9 cellular contexts compared by ENCODE assay signal in genomic region chr10:88386204-88386877, GRCh38.
A peak's percentile ranks its signal among the peaks of the same experiment; 100 is the strongest.
DNase-seq lines count a peak whose midpoint lies in the region; ATAC-seq lines count a peak whose summit lies in the region.
"Had no signal": no experiment of that assay in that cellular context is flagged by ENCODE, and none has a peak within 500 bp of the region (broad histone marks: within the 10 kb centered on the region; RNA-seq: fewer than 3 reads in every experiment).

No MANE protein-coding gene starts in this region.

- ATAC-seq in activated T-cell treated with anti-CD3 and anti-CD28 coated beads, Interleukin-2, amount 50 U/mL, for 4 hours, result no peak
- peak; percentile 42 for ATAC-seq in HG03097 (IDR thresholded peaks at IDR 0.05; ENCODE audit: low FRiP score, unreplicated experiment)

- peak overlapping the region; percentile 6 for H3K4me3 Mint-ChIP-seq in activated T-cell treated with anti-CD3 and anti-CD28 coated beads, Interleukin-2, amount 50 U/mL, for 4 hours
- peak overlapping the region; percentile 43 for H3K4me3 Mint-ChIP-seq in activated T-helper 2 cell treated with anti-CD3 and anti-CD28 coated beads, Interferon-gamma antibody, Interleukin-2, Interleukin-4, amounts not matched to agents 10 μg/mL and 5 μg/mL and 100 μg/mL, durations not matched to agents 14 hours and 24 hours and 36 hours (ENCODE audit: low read depth)
- H3K4me3 Mint-ChIP-seq in activated T-helper 1 cell treated with anti-CD3 and anti-CD28 coated beads, Interleukin-12 subunit alpha, Interleukin-12 subunit beta, Interleukin-2, Interleukin-4 antibody, amounts not matched to agents 30 ng/mL and 10 ng/mL and 1 ng/mL, durations not matched to agents 14 hours and 24 hours and 36 hours, result no peak overlapping the region
- H3K4me3 Mint-ChIP-seq: activated naive CD8-positive, alpha-beta T cell had no signal

- peaks cover 4% of the 10 kb centered on the region for H3K9me3 Mint-ChIP-seq in activated T-cell treated with anti-CD3 and anti-CD28 coated beads, Interleukin-2, amount 50 U/mL, for 4 hours
- H3K9me3 Mint-ChIP-seq in activated T-helper 2 cell treated with anti-CD3 and anti-CD28 coated beads, Interferon-gamma antibody, Interleukin-2, Interleukin-4, amounts not matched to agents 10 μg/mL and 5 μg/mL and 100 μg/mL, durations not matched to agents 14 hours and 24 hours and 36 hours, result peaks cover 13% of the 10 kb centered on the region
- peaks cover 14% of the 10 kb centered on the region for H3K9me3 Mint-ChIP-seq in activated T-helper 1 cell treated with anti-CD3 and anti-CD28 coated beads, Interleukin-12 subunit alpha, Interleukin-12 subunit beta, Interleukin-2, Interleukin-4 antibody, amounts not matched to agents 30 ng/mL and 10 ng/mL and 1 ng/mL, durations not matched to agents 14 hours and 24 hours and 36 hours

- H3K27me3 ChIP-seq in layer of hippocampus (ENCODE audit: control insufficient read depth, insufficient read depth, low read length), result no peaks in the 10 kb centered on the region

- H3K27ac Mint-ChIP-seq in activated T-helper 2 cell treated with anti-CD3 and anti-CD28 coated beads, Interferon-gamma antibody, Interleukin-2, Interleukin-4, amounts not matched to agents 10 μg/mL and 5 μg/mL and 100 μg/mL, durations not matched to agents 14 hours and 24 hours and 36 hours, result no peak overlapping the region
- no peak overlapping the region for H3K27ac Mint-ChIP-seq in activated T-helper 1 cell treated with anti-CD3 and anti-CD28 coated beads, Interleukin-12 subunit alpha, Interleukin-12 subunit beta, Interleukin-2, Interleukin-4 antibody, amounts not matched to agents 30 ng/mL and 10 ng/mL and 1 ng/mL, durations not matched to agents 14 hours and 24 hours and 36 hours
- H3K27ac Mint-ChIP-seq: activated naive CD8-positive, alpha-beta T cell had no signal

- peak overlapping the region; percentile 21 for H3K27ac ChIP-seq in layer of hippocampus (ENCODE audit: low read depth, low read length)

- intact Hi-C loops in activated T-helper 2 cell treated with anti-CD3 and anti-CD28 coated beads, Interferon-gamma antibody, Interleukin-2, Interleukin-4, amounts not matched to agents 10 μg/mL and 5 μg/mL and 100 μg/mL, durations not matched to agents 14 hours and 24 hours and 36 hours (cut with micrococcal nuclease), result no loop called here
- intact Hi-C loops in activated T-helper 1 cell treated with anti-CD3 and anti-CD28 coated beads, Interleukin-12 subunit alpha, Interleukin-12 subunit beta, Interleukin-2, Interleukin-4 antibody, amounts not matched to agents 30 ng/mL and 10 ng/mL and 1 ng/mL, durations not matched to agents 14 hours and 24 hours and 36 hours (cut with micrococcal nuclease), result loop anchor here (1.0 to 5.0 kb wide), 2 partner anchors 115 to 354 kb away; no protein-coding TSS in a partner anchor

- peaks cover 9% of the 10 kb centered on the region for H3K4me1 Mint-ChIP-seq in activated T-cell treated with anti-CD3 and anti-CD28 coated beads, Interleukin-2, amount 50 U/mL, for 4 hours (ENCODE audit: low read depth)
- H3K4me1 Mint-ChIP-seq in activated T-helper 2 cell treated with anti-CD3 and anti-CD28 coated beads, Interferon-gamma antibody, Interleukin-2, Interleukin-4, amounts not matched to agents 10 μg/mL and 5 μg/mL and 100 μg/mL, durations not matched to agents 14 hours and 24 hours and 36 hours (ENCODE audit: low read depth), result peaks cover 24% of the 10 kb centered on the region
- H3K4me1 Mint-ChIP-seq in activated T-helper 1 cell treated with anti-CD3 and anti-CD28 coated beads, Interleukin-12 subunit alpha, Interleukin-12 subunit beta, Interleukin-2, Interleukin-4 antibody, amounts not matched to agents 30 ng/mL and 10 ng/mL and 1 ng/mL, durations not matched to agents 14 hours and 24 hours and 36 hours (ENCODE audit: low read depth), result peaks cover 10% of the 10 kb centered on the region

- H3K36me3 Mint-ChIP-seq in activated T-cell treated with anti-CD3 and anti-CD28 coated beads, Interleukin-2, amount 50 U/mL, for 4 hours (ENCODE audit: insufficient read depth), result peaks cover 1% of the 10 kb centered on the region
- H3K36me3 Mint-ChIP-seq in activated T-helper 2 cell treated with anti-CD3 and anti-CD28 coated beads, Interferon-gamma antibody, Interleukin-2, Interleukin-4, amounts not matched to agents 10 μg/mL and 5 μg/mL and 100 μg/mL, durations not matched to agents 14 hours and 24 hours and 36 hours (ENCODE audit: low read depth), result peaks cover 16% of the 10 kb centered on the region
- H3K36me3 Mint-ChIP-seq in activated T-helper 1 cell treated with anti-CD3 and anti-CD28 coated beads, Interleukin-12 subunit alpha, Interleukin-12 subunit beta, Interleukin-2, Interleukin-4 antibody, amounts not matched to agents 30 ng/mL and 10 ng/mL and 1 ng/mL, durations not matched to agents 14 hours and 24 hours and 36 hours (ENCODE audit: low read depth), result peaks cover 7% of the 10 kb centered on the region

- DNase-seq in activated T-cell treated with anti-CD3 and anti-CD28 coated beads, Interleukin-2, amount 50 U/mL, for 4 hours, result no peak
- DNase-seq in activated T-cell treated with anti-CD3 and anti-CD28 coated beads, Interleukin-2, amount 50 U/mL, for 1 hour, result no peak
- DNase-seq in activated T-helper 2 cell treated with anti-CD3 and anti-CD28 coated beads, Interferon-gamma antibody, Interleukin-2, Interleukin-4, amounts not matched to agents 10 μg/mL and 5 μg/mL and 100 μg/mL, durations not matched to agents 14 hours and 24 hours and 36 hours (ENCODE audit: low spot score), result no peak
- DNase-seq in putamen (ENCODE audit: low spot score) (no peak), iPS-NIHi11 (ENCODE audit: low spot score) (no peak)
- DNase-seq in activated T-helper 1 cell treated with anti-CD3 and anti-CD28 coated beads, Interleukin-12 subunit alpha, Interleukin-12 subunit beta, Interleukin-2, Interleukin-4 antibody, amounts not matched to agents 30 ng/mL and 10 ng/mL and 1 ng/mL, durations not matched to agents 14 hours and 24 hours and 36 hours (ENCODE audit: low spot score), result no peak

- H3K27me3 Mint-ChIP-seq in activated T-cell treated with anti-CD3 and anti-CD28 coated beads, Interleukin-2, amount 50 U/mL, for 4 hours (ENCODE audit: low read depth), result no peaks in the 10 kb centered on the region
- H3K27me3 Mint-ChIP-seq in activated T-helper 2 cell treated with anti-CD3 and anti-CD28 coated beads, Interferon-gamma antibody, Interleukin-2, Interleukin-4, amounts not matched to agents 10 μg/mL and 5 μg/mL and 100 μg/mL, durations not matched to agents 14 hours and 24 hours and 36 hours (ENCODE audit: low read depth), result no peaks in the 10 kb centered on the region
- no peaks in the 10 kb centered on the region for H3K27me3 Mint-ChIP-seq in activated T-helper 1 cell treated with anti-CD3 and anti-CD28 coated beads, Interleukin-12 subunit alpha, Interleukin-12 subunit beta, Interleukin-2, Interleukin-4 antibody, amounts not matched to agents 30 ng/mL and 10 ng/mL and 1 ng/mL, durations not matched to agents 14 hours and 24 hours and 36 hours (ENCODE audit: insufficient read depth)
- H3K27me3 Mint-ChIP-seq: activated naive CD8-positive, alpha-beta T cell had no signal
